ENCODE assay signal across 8 cellular contexts in the genomic region with DNA sequence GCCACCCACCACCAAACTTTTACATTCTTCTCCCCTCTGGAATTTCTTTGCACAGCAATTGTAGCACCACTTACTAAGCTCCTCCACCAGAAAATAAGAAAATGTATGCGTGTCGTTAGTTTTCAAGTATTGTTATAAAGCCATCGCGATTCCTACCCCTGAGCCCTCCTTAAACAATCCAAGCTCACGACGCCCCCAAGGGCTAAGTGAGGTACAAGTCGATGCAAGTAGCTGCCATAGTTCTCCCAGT. TPM values are rescaled to one million over a fixed set of nuclear protein-coding genes. Genes with fewer than 3 reads are reported as not detected.
DNase-seq lines count a peak whose midpoint lies in the region; TF ChIP-seq lines count a peak whose summit lies in the region.

No MANE protein-coding gene starts in this region.

- CTCF ChIA-PET in activated naive CD4-positive, alpha-beta T cell treated with anti-CD3 and anti-CD28 coated beads, Interleukin-2, amount 10 ng/mL, durations not matched to agents 7 days and 5 days (lab: Charles Lee), result interaction anchor here (0.6 to 3.3 kb wide), 9 partner anchors 12 to 260 kb away, joined by 3 to 18 read pairs (median 4); a partner anchor contains a TSS

- no peak for DNase-seq in activated naive CD4-positive, alpha-beta T cell treated with anti-CD3 and anti-CD28 coated beads, Interleukin-2, amount 10 ng/mL, durations not matched to agents 7 days and 5 days
- no peak for DNase-seq in activated naive CD4-positive, alpha-beta T cell (lab: John Stamatoyannopoulos, UW)
- DNase-seq in SK-N-DZ (ENCODE audit: low spot score) (peak; percentile 64), epithelial cell of proximal tubule (ENCODE audit: low read depth) (no peak), osteoblast (ENCODE audit: insufficient read length, low spot score, missing footprints) (peak; percentile 93), HuH-7 (ENCODE audit: low spot score) (no peak), activated gamma-delta T cell treated with Interleukin-2 at 50 U/mL for 16 hours (no peak), ureter (ENCODE audit: low spot score) (no peak)

- H3K36me3 ChIP-seq in osteoblast (ENCODE audit: insufficient read depth, low read length), result no peaks in the 10 kb centered on the region

- H3K27ac ChIP-seq in osteoblast (ENCODE audit: low read depth, low read length), result peak overlapping the region; percentile 49

- TF ChIP-seq CTCF in epithelial cell of proximal tubule (conservative IDR thresholded peaks at IDR 0.05; ENCODE audit: low read depth, low read length), result peak; percentile 14
- TF ChIP-seq CTCF in osteoblast (IDR thresholded peaks at IDR 0.05; ENCODE audit: extremely low read depth, low read depth, low read length), result no peak

- no peaks in the 10 kb centered on the region for H4K20me1 ChIP-seq in osteoblast (ENCODE audit: insufficient read depth, low read length)

- H3K4me1 Mint-ChIP-seq in activated naive CD4-positive, alpha-beta T cell treated with anti-CD3 and anti-CD28 coated beads, Interleukin-2, amount 10 ng/mL, durations not matched to agents 7 days and 5 days, result peaks cover 47% of the 10 kb centered on the region

- no peaks in the 10 kb centered on the region for H3K9me3 Mint-ChIP-seq in activated naive CD4-positive, alpha-beta T cell treated with anti-CD3 and anti-CD28 coated beads, Interleukin-2, amount 10 ng/mL, durations not matched to agents 7 days and 5 days

- H3K4me2 ChIP-seq in osteoblast (ENCODE audit: insufficient read depth, low read length), result peak overlapping the region; percentile 90

- peak overlapping the region; percentile 89 for H2AFZ ChIP-seq in osteoblast (ENCODE audit: low read length)

- peaks cover 14% of the 10 kb centered on the region for H3K79me2 ChIP-seq in osteoblast (ENCODE audit: insufficient read depth, low read length)

- peaks cover 31% of the 10 kb centered on the region for H3K27me3 ChIP-seq in osteoblast (ENCODE audit: insufficient read depth, low read length)

- H3K4me1 ChIP-seq in osteoblast (ENCODE audit: insufficient read depth, low read length), result peaks cover 20% of the 10 kb centered on the region

- peaks cover 23% of the 10 kb centered on the region for H3K36me3 Mint-ChIP-seq in activated naive CD4-positive, alpha-beta T cell treated with anti-CD3 and anti-CD28 coated beads, Interleukin-2, amount 10 ng/mL, durations not matched to agents 7 days and 5 days

- peak overlapping the region; percentile 87 for H3K27ac Mint-ChIP-seq in activated naive CD4-positive, alpha-beta T cell treated with anti-CD3 and anti-CD28 coated beads, Interleukin-2, amount 10 ng/mL, durations not matched to agents 7 days and 5 days

- H3K9me3 ChIP-seq in osteoblast (ENCODE audit: low read depth, low read length), result no peaks in the 10 kb centered on the region

- H3K27me3 Mint-ChIP-seq in activated naive CD4-positive, alpha-beta T cell treated with anti-CD3 and anti-CD28 coated beads, Interleukin-2, amount 10 ng/mL, durations not matched to agents 7 days and 5 days, result peaks cover 29% of the 10 kb centered on the region

- H3K4me3 ChIP-seq in epithelial cell of proximal tubule (ENCODE audit: low read depth, low read length) (peak overlapping the region; percentile 77), osteoblast (ENCODE audit: insufficient read depth, low read length) (peak overlapping the region; percentile 84)

- peak overlapping the region; percentile 81 for H3K4me3 Mint-ChIP-seq in activated naive CD4-positive, alpha-beta T cell treated with anti-CD3 and anti-CD28 coated beads, Interleukin-2, amount 10 ng/mL, durations not matched to agents 7 days and 5 days

RNA-seq across cellular contexts. Expression of a gene that starts 1.3 kb away (rescaled TPM):
- polyA plus RNA-seq in SK-N-DZ (2014; cell fraction: cytosol; rRNA removed), result 28.7 and 37.0 TPM in 2 replicates
- 11.9 and 21.8 TPM in 2 replicates for polyA plus RNA-seq in SK-N-DZ (2014; cell fraction: nucleus; rRNA removed)
- total RNA-seq in epithelial cell of proximal tubule (6.3 and 11.4 TPM in 2 replicates), osteoblast (8.0 and 9.4 TPM in 2 replicates), ureter (11.8 TPM)

RNA-seq across cellular contexts. Expression of a gene that starts 14.2 kb away (rescaled TPM):
- 2.8 and 3.4 TPM in 2 replicates for polyA plus RNA-seq in SK-N-DZ (2014; cell fraction: cytosol; rRNA removed)
- polyA plus RNA-seq in SK-N-DZ (2014; cell fraction: nucleus; rRNA removed), result 1.3 and 2.1 TPM in 2 replicates
- total RNA-seq in epithelial cell of proximal tubule (1.1 and 1.2 TPM in 2 replicates), osteoblast (3.3 and 3.8 TPM in 2 replicates), ureter (2.9 TPM)

RNA-seq across cellular contexts. Expression of a gene that starts 40.8 kb away (rescaled TPM):
- 31.5 and 48.2 TPM in 2 replicates for polyA plus RNA-seq in SK-N-DZ (2014; cell fraction: cytosol; rRNA removed)
- 29.5 and 39.4 TPM in 2 replicates for polyA plus RNA-seq in SK-N-DZ (2014; cell fraction: nucleus; rRNA removed)
- total RNA-seq in epithelial cell of proximal tubule, result 8.8 and 14.9 TPM in 2 replicates
- total RNA-seq in osteoblast, result 7.7 and 8.7 TPM in 2 replicates
- 8.3 TPM for total RNA-seq in ureter

Comparison
In these comparisons a context has a peak if more than half of its experiments do, and no peak if none do; other contexts are left out.
1. DNase-seq: peak in SK-N-DZ (single experiment) and osteoblast (single experiment); none in activated naive CD4-positive, alpha-beta T cell treated with anti-CD3 and anti-CD28 coated beads, Interleukin-2, amount 10 ng/mL, durations not matched to agents 7 days and 5 days (single experiment), activated naive CD4-positive, alpha-beta T cell (0 of 4), epithelial cell of proximal tubule (single experiment), HuH-7 (single experiment), activated gamma-delta T cell treated with Interleukin-2 at 50 U/mL for 16 hours (single experiment) and ureter (single experiment).